8 cellular contexts compared by ENCODE assay signal in the genomic region with DNA sequence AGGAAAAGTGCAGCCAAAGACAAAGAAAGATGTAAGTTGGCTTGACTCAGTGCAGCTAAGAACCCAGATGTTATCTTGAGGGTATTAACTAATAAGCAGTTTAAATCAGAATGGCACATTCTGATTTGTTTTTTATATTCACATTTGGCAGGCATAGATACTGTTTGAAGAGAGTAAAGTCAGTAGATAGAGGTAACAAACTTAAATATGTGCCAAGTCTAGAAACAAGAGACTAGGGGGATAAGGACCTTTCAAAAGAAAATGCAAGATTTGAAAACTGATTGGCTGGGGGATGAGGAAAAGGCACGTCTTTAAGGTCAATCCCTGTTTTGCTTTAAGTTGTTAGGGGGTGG.
A peak's percentile ranks its signal among the peaks of the same experiment; 100 is the strongest.
DNase-seq lines count a peak whose midpoint lies in the region; ATAC-seq and TF ChIP-seq lines count a peak whose summit lies in the region.
"Not testable (repeated sequence)": the region's sequence is repeated elsewhere in the genome, so short reads cannot be mapped to it uniquely, and the experiment has no call there.

No MANE protein-coding gene starts in this region.

- H2AFZ ChIP-seq in SK-N-SH (ENCODE audit: low read depth) = peak overlapping the region; percentile 78

- TF ChIP-seq CTCF in AG04449 (IDR thresholded peaks at IDR 0.05; ENCODE audit: insufficient read depth, low read length, missing control alignments); SK-N-SH (IDR thresholded peaks at IDR 0.05); astrocyte of the spinal cord (IDR thresholded peaks at IDR 0.05; ENCODE audit: low read depth, low read length); esophagus muscularis mucosa (IDR thresholded peaks at IDR 0.05); neural crest cell (conservative IDR thresholded peaks at IDR 0.05): not testable (repeated sequence)

- not testable (repeated sequence) for H3K36me3 Mint-ChIP-seq in neural crest cell (ENCODE audit: low read depth); stimulated activated naive B cell treated with anti-CD40 and anti-IgM and Interleukin-4, amounts not matched to agents 10 μg/mL and 1 μg/mL and 100 μg/mL, for 72 hours

- H3K36me3 ChIP-seq in HUES48 (ENCODE audit: control insufficient read depth, insufficient read depth, low read length); SK-N-SH (replicated peaks in 1 of 2; ENCODE audit: control insufficient read depth in 1 of 2, insufficient read depth in 2 of 2, low read length in 1 of 2); esophagus muscularis mucosa; iPS-20b (ENCODE audit: insufficient read depth, low read depth, low read length): not testable (repeated sequence)

- DNase-seq in AG04449 (ENCODE audit: low read depth, low spot score); SK-N-SH; astrocyte of the spinal cord (ENCODE audit: low read depth, low spot score); esophagus muscularis mucosa (ENCODE audit: extremely low spot score); neural crest cell (ENCODE audit: low read depth, low spot score); stimulated activated naive B cell treated with anti-CD40 and anti-IgM and Interleukin-4, amounts not matched to agents 10 μg/mL and 1 μg/mL and 100 μg/mL, for 72 hours: not testable (repeated sequence)

- not testable (repeated sequence) for H4K20me1 ChIP-seq in SK-N-SH (ENCODE audit: insufficient read depth)

- H3K4me3 Mint-ChIP-seq in neural crest cell = peak overlapping the region; percentile 93
- H3K4me3 Mint-ChIP-seq in stimulated activated naive B cell treated with anti-CD40 and anti-IgM and Interleukin-4, amounts not matched to agents 10 μg/mL and 1 μg/mL and 100 μg/mL, for 72 hours = peak overlapping the region; percentile 11 to 89

- intact Hi-C loops in esophagus muscularis mucosa (cut with DNase I) = not testable (repeated sequence)

- not testable (repeated sequence) for H3K9ac ChIP-seq in HUES48 (ENCODE audit: low read depth, low read length); SK-N-SH
- peak overlapping the region; percentile 48; the same call in 1 of the 2 replicates for H3K9ac ChIP-seq in iPS-20b (ENCODE audit: low read depth, low read length)

- not testable (repeated sequence) for H3K9me3 Mint-ChIP-seq in neural crest cell; stimulated activated naive B cell treated with anti-CD40 and anti-IgM and Interleukin-4, amounts not matched to agents 10 μg/mL and 1 μg/mL and 100 μg/mL, for 72 hours

- ATAC-seq in stimulated activated naive B cell treated with anti-CD40 and anti-IgM and Interleukin-4, amounts not matched to agents 10 μg/mL and 1 μg/mL and 100 μg/mL, for 72 hours (replicated peaks) = not testable (repeated sequence)

- not testable (repeated sequence) for TF ChIP-seq RAD21 in SK-N-SH (IDR thresholded peaks at IDR 0.05; ENCODE audit: low read length)

- H3K27me3 Mint-ChIP-seq in neural crest cell (ENCODE audit: low read depth) = peaks cover 35% of the 10 kb centered on the region
- peaks cover 37 to 48% of the 10 kb centered on the region in 2 donors for H3K27me3 Mint-ChIP-seq in stimulated activated naive B cell treated with anti-CD40 and anti-IgM and Interleukin-4, amounts not matched to agents 10 μg/mL and 1 μg/mL and 100 μg/mL, for 72 hours

- peak overlapping the region; percentile 89 for H3K4me2 ChIP-seq in SK-N-SH

- H3K4me3 ChIP-seq in AG04449 (ENCODE audit: low read depth, low read length) (peak overlapping the region; percentile 15), HUES48 (ENCODE audit: low read depth, low read length) (peak overlapping the region; percentile 60), SK-N-SH (ENCODE audit: low read depth in 2 of 2, low read length in 1 of 2) (peak overlapping the region; percentile 46 to 62; a peak in 3 of 4 replicates), astrocyte of the spinal cord (ENCODE audit: low read depth, low read length) (peak overlapping the region; percentile 50), esophagus muscularis mucosa (peak overlapping the region; percentile 54 to 61 (median 57)), iPS-20b (ENCODE audit: low read length) (peak overlapping the region; percentile 69)

- CTCF ChIA-PET in AG04449 (lab: Yijun Ruan, JAX) = not testable (repeated sequence)
- CTCF ChIA-PET in SK-N-SH (lab: Yijun Ruan, JAX) = interaction anchor here (0.6 kb wide), 1 partner anchor 1140 kb away, joined by 3 read pairs; no protein-coding TSS in a partner anchor

- H3K4me1 ChIP-seq in HUES48 (ENCODE audit: control insufficient read depth, insufficient read depth, low read length); SK-N-SH (ENCODE audit: control insufficient read depth in 1 of 2, insufficient read depth in 2 of 2, low read depth in 1 of 2, low read length in 1 of 2); iPS-20b (ENCODE audit: insufficient read depth, low read length): not testable (repeated sequence)
- H3K4me1 ChIP-seq in esophagus muscularis mucosa = peaks cover 0 to 17% (median 16%) of the 10 kb centered on the region in 4 donors

- POLR2A ChIA-PET in AG04449 (lab: Yijun Ruan, JAX); SK-N-SH (lab: Yijun Ruan, JAX): not testable (repeated sequence)

- in situ Hi-C loops in astrocyte of the spinal cord (cut with HindIII; ENCODE audit: low sequenced_read_pairs) = not testable (repeated sequence)

- H3K79me2 ChIP-seq in SK-N-SH (ENCODE audit: insufficient read depth) = not testable (repeated sequence)

- H3K27ac Mint-ChIP-seq in neural crest cell (ENCODE audit: unreplicated experiment) = peak overlapping the region; percentile 59
- H3K27ac Mint-ChIP-seq in stimulated activated naive B cell treated with anti-CD40 and anti-IgM and Interleukin-4, amounts not matched to agents 10 μg/mL and 1 μg/mL and 100 μg/mL, for 72 hours = not testable (repeated sequence)

- H3K27ac ChIP-seq in HUES48 (ENCODE audit: low read depth, low read length); SK-N-SH (ENCODE audit: low read depth in 2 of 2, low read length in 1 of 2); esophagus muscularis mucosa (replicated peaks in 1 of 4); iPS-20b (ENCODE audit: low read length): not testable (repeated sequence)

- TF ChIP-seq POLR2A in esophagus muscularis mucosa (IDR thresholded peaks at IDR 0.05; ENCODE audit: low read depth) = not testable (repeated sequence)

- TF ChIP-seq EP300 in SK-N-SH (IDR thresholded peaks at IDR 0.05; ENCODE audit: borderline replicate concordance in 1 of 2, low read depth in 1 of 2, low read length in 1 of 2); esophagus muscularis mucosa (IDR thresholded peaks at IDR 0.05): not testable (repeated sequence)

- H3K4me1 Mint-ChIP-seq in neural crest cell = not testable (repeated sequence)
- peaks cover 0 to 13% of the 10 kb centered on the region in 2 donors for H3K4me1 Mint-ChIP-seq in stimulated activated naive B cell treated with anti-CD40 and anti-IgM and Interleukin-4, amounts not matched to agents 10 μg/mL and 1 μg/mL and 100 μg/mL, for 72 hours

- not testable (repeated sequence) for H3K9me3 ChIP-seq in HUES48 (ENCODE audit: control insufficient read depth, insufficient read depth, low read length); SK-N-SH; esophagus muscularis mucosa; iPS-20b (ENCODE audit: insufficient read depth, low read depth, low read length)

- H3F3A ChIP-seq in SK-N-SH (replicated peaks; ENCODE audit: insufficient read depth) = not testable (repeated sequence)

- WGBS in SK-N-SH (ENCODE audit: low lambda C conversion rate) = 0% methylated on average over 1 of the region's 1 CpG
- 5% methylated on average over 1 of the region's 1 CpG for WGBS in esophagus muscularis mucosa

- H3K9me2 ChIP-seq in SK-N-SH = not testable (repeated sequence)

- H3K27me3 ChIP-seq in HUES48 (ENCODE audit: control insufficient read depth, insufficient read depth, low read length) = peaks cover 30% of the 10 kb centered on the region
- peaks cover 30% of the 10 kb centered on the region for H3K27me3 ChIP-seq in SK-N-SH (ENCODE audit: insufficient read depth)
- H3K27me3 ChIP-seq in esophagus muscularis mucosa = peaks cover 0 to 43% (median 20%) of the 10 kb centered on the region in 4 donors
- peaks cover 37% of the 10 kb centered on the region for H3K27me3 ChIP-seq in iPS-20b (ENCODE audit: insufficient read depth, low read length)

Comparison
In these comparisons a context has a peak if more than half of its experiments do, and no peak if none do; other contexts are left out.
1. H3K4me3 ChIP-seq: peak in every context shown above with its lines; median percentile 69 in iPS-20b; 60 in HUES48; 57 in esophagus muscularis mucosa; 54 in SK-N-SH; 50 in astrocyte of the spinal cord; 15 in AG04449.